23 cellular contexts compared by ENCODE assay signal in the genomic region with DNA sequence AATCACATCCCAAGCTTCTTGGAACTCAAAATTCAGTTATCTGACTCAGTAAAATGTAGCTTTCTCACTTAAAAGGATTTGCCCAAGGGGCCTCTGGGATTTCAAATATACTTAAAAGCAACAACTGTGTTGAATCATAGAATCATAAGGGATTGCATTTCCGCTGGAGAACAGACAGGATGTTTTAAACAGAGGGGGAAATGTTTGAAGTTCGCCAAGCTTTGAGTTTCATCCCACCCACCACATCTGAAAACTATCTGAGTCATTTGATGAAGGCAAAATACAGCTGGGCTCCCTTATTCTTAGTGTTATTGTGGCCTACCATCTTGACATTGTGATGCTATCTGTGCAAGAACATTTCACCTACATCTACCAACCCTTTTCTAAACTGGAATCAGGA.
DNase-seq lines count a peak whose midpoint lies in the region; TF ChIP-seq lines count a peak whose summit lies in the region.
"Had no signal": no experiment of that assay in that cellular context is flagged by ENCODE, and none has a peak within 500 bp of the region (broad histone marks: within the 10 kb centered on the region; RNA-seq: fewer than 3 reads in every experiment).

No MANE protein-coding gene starts in this region.

- peak; percentile 51 for DNase-seq in activated CD4-positive, alpha-beta T cell treated with anti-CD3 and anti-CD28 coated beads, Interleukin-2, amount 10 ng/mL, durations not matched to agents 24 days and 14 days
- DNase-seq in activated CD4-positive, alpha-beta T cell treated with anti-CD3 and anti-CD28 coated beads for 4 hours, result no peak
- DNase-seq in GM23248, result peak; percentile 3
- DNase-seq in astrocyte of the spinal cord (ENCODE audit: low read depth, low spot score), result peak; percentile 47
- peak; percentile 49 for DNase-seq in osteoblast (ENCODE audit: insufficient read length, low spot score, missing footprints)
- DNase-seq in breast epithelium (ENCODE audit: low spot score in 2 of 2), result no peak
- DNase-seq in NOMO-1 treated with DMSO at 0.1 percent for 48 hours (lab: John Stamatoyannopoulos, UW; ENCODE audit: unreplicated experiment), result no peak
- no peak for DNase-seq in middle frontal gyrus (ENCODE audit: extremely low spot score, low spot score)
- DNase-seq: 8988T; activated naive CD4-positive, alpha-beta T cell; BE2C; Calu3; colonic mucosa; endodermal cell; mucosa of descending colon; NCI-H1436; NCI-H2171 treated with DMSO at 0.1 percent for 48 hours; psoas muscle; stimulated activated CD4-positive, alpha-beta T cell treated with anti-CD3 and anti-CD28 coated beads, Interleukin-4, amount 100 ng/mL, for 1 hour; stomach; upper lobe of right lung had no signal

- H3K27ac Mint-ChIP-seq in activated CD4-positive, alpha-beta T cell treated with anti-CD3 and anti-CD28 coated beads, Interleukin-2, amount 10 ng/mL, durations not matched to agents 24 days and 14 days, result no peak overlapping the region
- H3K27ac Mint-ChIP-seq: endodermal cell had no signal

- no peaks in the 10 kb centered on the region for H3F3A ChIP-seq in GM23248 (ENCODE audit: insufficient read depth)

- no peaks in the 10 kb centered on the region for H3K9me3 ChIP-seq in GM23248 (ENCODE audit: low read depth)
- no peaks in the 10 kb centered on the region for H3K9me3 ChIP-seq in osteoblast (ENCODE audit: low read depth, low read length)
- no peaks in the 10 kb centered on the region for H3K9me3 ChIP-seq in breast epithelium
- H3K9me3 ChIP-seq: BE2C, colonic mucosa, mucosa of descending colon, psoas muscle, stomach, upper lobe of right lung had no signal

- no peak overlapping the region for H3K4me2 ChIP-seq in GM23248 (ENCODE audit: unreplicated experiment)
- no peak overlapping the region for H3K4me2 ChIP-seq in osteoblast (ENCODE audit: insufficient read depth, low read length)

- in situ Hi-C loops in GM23248 (cut with MboI), result no loop called here
- in situ Hi-C loops in astrocyte of the spinal cord (cut with HindIII; ENCODE audit: low sequenced_read_pairs), result no loop called here

- H3K9ac ChIP-seq in GM23248, result no peak overlapping the region

- H4K20me1 ChIP-seq in GM23248 (ENCODE audit: insufficient read depth), result no peaks in the 10 kb centered on the region
- no peaks in the 10 kb centered on the region for H4K20me1 ChIP-seq in osteoblast (ENCODE audit: insufficient read depth, low read length)

- H3K4me3 Mint-ChIP-seq in activated CD4-positive, alpha-beta T cell treated with anti-CD3 and anti-CD28 coated beads, Interleukin-2, amount 10 ng/mL, durations not matched to agents 24 days and 14 days, result no peak overlapping the region
- H3K4me3 Mint-ChIP-seq: endodermal cell, neural crest cell had no signal

- H3K79me2 ChIP-seq in GM23248 (ENCODE audit: insufficient read depth) (no peaks in the 10 kb centered on the region), osteoblast (ENCODE audit: insufficient read depth, low read length) (no peaks in the 10 kb centered on the region)

- TF ChIP-seq CTCF in astrocyte of the spinal cord (IDR thresholded peaks at IDR 0.05; ENCODE audit: low read depth, low read length) (no peak), osteoblast (IDR thresholded peaks at IDR 0.05; ENCODE audit: extremely low read depth, low read depth, low read length) (no peak), breast epithelium (IDR thresholded peaks at IDR 0.05) (no peak)

- H3K27me3 ChIP-seq in GM23248 (replicated peaks; ENCODE audit: insufficient read depth) (no peaks in the 10 kb centered on the region), osteoblast (ENCODE audit: insufficient read depth, low read length) (peaks cover 2% of the 10 kb centered on the region), breast epithelium (peaks cover 0 to 11% of the 10 kb centered on the region in 2 donors)
- H3K27me3 ChIP-seq: BE2C, colonic mucosa, stomach, upper lobe of right lung had no signal

- no peak overlapping the region for H3K27ac ChIP-seq in GM23248
- peak overlapping the region; percentile 20 for H3K27ac ChIP-seq in osteoblast (ENCODE audit: low read depth, low read length)
- H3K27ac ChIP-seq in breast epithelium, result no peak overlapping the region
- H3K27ac ChIP-seq: colonic mucosa, psoas muscle, stomach, upper lobe of right lung had no signal

- H3K9me2 ChIP-seq in GM23248 (ENCODE audit: insufficient read depth), result no peaks in the 10 kb centered on the region

- H3K9me3 Mint-ChIP-seq in activated CD4-positive, alpha-beta T cell treated with anti-CD3 and anti-CD28 coated beads, Interleukin-2, amount 10 ng/mL, durations not matched to agents 24 days and 14 days, result no peaks in the 10 kb centered on the region

- WGBS in GM23248 (ENCODE audit: low coverage in 1 of 2, low lambda C conversion rate in 2 of 2, missing lambda C conversion rate in 2 of 2), 2 experiments, result 7 to 32% methylated on average over 2 of the region's 2 CpGs

- intact Hi-C loops in activated CD4-positive, alpha-beta T cell treated with anti-CD3 and anti-CD28 coated beads, Interleukin-2, amount 10 ng/mL, durations not matched to agents 24 days and 14 days (cut with micrococcal nuclease), result no loop called here
- intact Hi-C loops in breast epithelium (cut with DNase I; ENCODE audit: low total_unique reads), result no loop called here

- peaks cover 4% of the 10 kb centered on the region for H3K4me1 Mint-ChIP-seq in activated CD4-positive, alpha-beta T cell treated with anti-CD3 and anti-CD28 coated beads, Interleukin-2, amount 10 ng/mL, durations not matched to agents 24 days and 14 days
- H3K4me1 Mint-ChIP-seq: neural crest cell had no signal

- no peaks in the 10 kb centered on the region for H3K4me1 ChIP-seq in GM23248 (ENCODE audit: insufficient read depth)
- H3K4me1 ChIP-seq in osteoblast (ENCODE audit: insufficient read depth, low read length), result peaks cover 8% of the 10 kb centered on the region
- no peaks in the 10 kb centered on the region for H3K4me1 ChIP-seq in breast epithelium
- H3K4me1 ChIP-seq: BE2C, colonic mucosa, psoas muscle, stomach, upper lobe of right lung had no signal

- TF ChIP-seq POLR2A in breast epithelium (IDR thresholded peaks at IDR 0.05), result no peak

- H2AFZ ChIP-seq in GM23248 (no peak overlapping the region), osteoblast (ENCODE audit: low read length) (no peak overlapping the region)

- H3K4me3 ChIP-seq in GM23248 (no peak overlapping the region), astrocyte of the spinal cord (ENCODE audit: low read depth, low read length) (no peak overlapping the region), osteoblast (ENCODE audit: insufficient read depth, low read length) (no peak overlapping the region), breast epithelium (no peak overlapping the region)
- H3K4me3 ChIP-seq: colonic mucosa, mucosa of descending colon, psoas muscle, skin epidermis, stomach, upper lobe of right lung had no signal

- H3K36me3 ChIP-seq in GM23248 (ENCODE audit: low read depth) (no peaks in the 10 kb centered on the region), osteoblast (ENCODE audit: insufficient read depth, low read length) (no peaks in the 10 kb centered on the region), breast epithelium (no peaks in the 10 kb centered on the region)
- H3K36me3 ChIP-seq: BE2C, colonic mucosa, stomach, upper lobe of right lung had no signal

- H3K36me3 Mint-ChIP-seq in activated CD4-positive, alpha-beta T cell treated with anti-CD3 and anti-CD28 coated beads, Interleukin-2, amount 10 ng/mL, durations not matched to agents 24 days and 14 days (ENCODE audit: low read depth), result no peaks in the 10 kb centered on the region

- no peaks in the 10 kb centered on the region for H3K27me3 Mint-ChIP-seq in activated CD4-positive, alpha-beta T cell treated with anti-CD3 and anti-CD28 coated beads, Interleukin-2, amount 10 ng/mL, durations not matched to agents 24 days and 14 days

Comparison
In these comparisons a context has a peak if more than half of its experiments do, and no peak if none do; other contexts are left out.
1. DNase-seq: peak in activated CD4-positive, alpha-beta T cell treated with anti-CD3 and anti-CD28 coated beads, Interleukin-2, amount 10 ng/mL, durations not matched to agents 24 days and 14 days (single experiment), GM23248 (single experiment), astrocyte of the spinal cord (single experiment) and osteoblast (single experiment); none in activated CD4-positive, alpha-beta T cell treated with anti-CD3 and anti-CD28 coated beads for 4 hours (0 of 2), breast epithelium (0 of 2), NOMO-1 treated with DMSO at 0.1 percent for 48 hours (single experiment) and middle frontal gyrus (single experiment).